In genomic region chr6:83551748-83552147, GRCh38 we compare ENCODE assay signal across 7 cellular contexts. TPM values are rescaled to one million over a fixed set of nuclear protein-coding genes. Genes with fewer than 3 reads are reported as not detected.
"Had no signal": no experiment of that assay in that cellular context is flagged by ENCODE, and none has a peak within 500 bp of the region (broad histone marks: within the 10 kb centered on the region; RNA-seq: fewer than 3 reads in every experiment).

No MANE protein-coding gene starts in this region.

RNA-seq across cellular contexts. Expression of gene PRSS35, which starts 39.4 kb away (rescaled TPM):
- total RNA-seq: OCI-LY7, PC-9, Peyer's patch, Right ventricle myocardium inferior, Right ventricle myocardium superior, RPMI7951, SJCRH30 had no signal
